ENCODE assay signal across 19 cellular contexts in the genomic region with DNA sequence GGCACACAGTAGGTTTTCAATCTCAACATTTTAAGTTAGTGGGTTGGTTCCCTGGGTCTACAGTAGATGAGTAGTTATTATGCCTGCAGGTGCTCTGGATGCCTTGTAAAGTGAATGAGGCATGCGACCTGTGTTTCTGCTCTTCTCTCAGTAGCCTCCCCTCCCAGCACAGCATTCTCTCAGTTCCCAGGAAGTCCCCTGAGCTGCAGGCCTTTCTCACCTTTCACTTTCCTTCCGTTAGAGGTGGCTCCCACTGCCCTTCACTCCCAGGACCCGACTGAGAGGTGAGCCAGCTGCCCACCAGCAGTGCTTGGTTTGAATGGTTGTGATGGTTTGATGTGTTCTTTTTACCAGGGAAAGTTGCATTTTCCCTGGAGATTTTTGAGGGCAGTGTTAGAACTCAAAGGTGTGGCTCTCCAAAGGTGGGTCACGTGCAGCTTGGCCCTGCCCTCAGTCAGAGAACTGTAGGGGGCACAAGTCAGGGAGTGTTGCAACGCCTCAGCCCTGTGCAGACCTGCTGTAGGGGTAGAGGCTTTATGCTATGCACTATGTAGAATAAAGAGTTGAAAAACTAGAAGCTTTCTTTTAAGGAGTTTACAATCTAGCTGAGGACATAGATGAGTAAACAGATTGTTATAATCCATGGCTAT.
A peak's percentile ranks its signal among the peaks of the same experiment; 100 is the strongest.
DNase-seq lines count a peak whose midpoint lies in the region; ATAC-seq, FAIRE-seq and TF ChIP-seq lines count a peak whose summit lies in the region.
"Had no signal": no experiment of that assay in that cellular context is flagged by ENCODE, and none has a peak within 500 bp of the region (broad histone marks: within the 10 kb centered on the region; RNA-seq: fewer than 3 reads in every experiment).

No MANE protein-coding gene starts in this region.

- intact Hi-C loops in GM12878 (cut with micrococcal nuclease; ENCODE audit: unreplicated experiment): no loop called here
- intact Hi-C loops in mucosa of descending colon (cut with DNase I, micrococcal nuclease): no loop called here

- TF ChIP-seq CTCF in GM12878 (IDR thresholded peaks at IDR 0.05 in 2 of 3, conservative IDR thresholded peaks at IDR 0.05 in 1 of 3; ENCODE audit: control insufficient read depth in 2 of 3, extremely low read depth in 1 of 3, insufficient read depth in 1 of 3, low read depth in 3 of 3, low read length in 3 of 3): no peak
- TF ChIP-seq CTCF in H1 (IDR thresholded peaks at IDR 0.05; ENCODE audit: control extremely low read depth in 1 of 3, insufficient read depth in 1 of 3, low read depth in 1 of 3, low read length in 3 of 3): no peak
- no peak for TF ChIP-seq CTCF in mucosa of descending colon (IDR thresholded peaks at IDR 0.05)

- H3K9ac ChIP-seq in GM12878 (ENCODE audit: control insufficient read depth, insufficient read depth, low read length): no peak overlapping the region
- H3K9ac ChIP-seq in H1 (replicated peaks in 1 of 4; ENCODE audit: extremely low read depth in 1 of 4, low read depth in 3 of 4, low read length in 3 of 4): no peak overlapping the region

- no peak for TF ChIP-seq EP300 in GM12878 (IDR thresholded peaks at IDR 0.05; ENCODE audit: borderline replicate concordance in 1 of 2, control insufficient read depth in 1 of 2, low read depth in 2 of 2, low read length in 2 of 2)
- no peak for TF ChIP-seq EP300 in H1 (IDR thresholded peaks at IDR 0.05; ENCODE audit: borderline replicate concordance in 1 of 2, low read depth in 2 of 2, low read length in 2 of 2)

- no TSS peak for BruUV-seq in GM12878 (replicated peaks; lab: Mats Ljungman, UMichigan)

- H3K36me3 ChIP-seq in GM12878 (ENCODE audit: control insufficient read depth in 2 of 2, insufficient read depth in 2 of 2, low read length in 1 of 2): no peaks in the 10 kb centered on the region
- no peaks in the 10 kb centered on the region for H3K36me3 ChIP-seq in H1 (ENCODE audit: control insufficient read depth in 2 of 4, insufficient read depth in 4 of 4, low read length in 3 of 4)
- no peaks in the 10 kb centered on the region for H3K36me3 ChIP-seq in mucosa of descending colon (ENCODE audit: low read depth)
- H3K36me3 ChIP-seq: HAP-1 had no signal

- 0 out of 3 replicates have a peak, but pooled peaks have one; percentile 13 for ATAC-seq in GM12878
- ATAC-seq in mucosa of descending colon: peak; percentile 67
- ATAC-seq in HG03521 (IDR thresholded peaks at IDR 0.05; ENCODE audit: unreplicated experiment): no peak
- no peak for ATAC-seq in GM21447 (IDR thresholded peaks at IDR 0.05; ENCODE audit: unreplicated experiment)
- ATAC-seq in HG03280 (IDR thresholded peaks at IDR 0.05; ENCODE audit: unreplicated experiment): no peak
- ATAC-seq: HepG2 had no signal

- CTCF ChIA-PET in GM12878 (lab: Yijun Ruan, JAX) (interaction anchor here (1.0 to 1.8 kb wide), 4 partner anchors 22 to 146 kb away, joined by 3 to 9 read pairs (median 4); no protein-coding TSS in a partner anchor), H1 (lab: Charles Lee; ENCODE audit: partially characterized antibody) (interaction anchor here (0.6 to 1.6 kb wide), 6 partner anchors 9 to 161 kb away, joined by 3 to 4 read pairs (median 4); no protein-coding TSS in a partner anchor)

- WGBS in GM12878 (ENCODE audit: insufficient coverage, insufficient replicate concordance, low lambda C conversion rate, missing lambda C conversion rate): 16% methylated on average over 5 of the region's 5 CpGs
- 69% methylated on average over 5 of the region's 5 CpGs; no CpG with 5 or more reads in 1 of the 2 experiments for WGBS in H1 (ENCODE audit: extremely low coverage in 1 of 2, insufficient coverage in 1 of 2, insufficient read length in 1 of 2, insufficient replicate concordance in 2 of 2, low coverage in 1 of 2, low lambda C conversion rate in 2 of 2, missing lambda C conversion rate in 1 of 2), 2 experiments

- no peak overlapping the region for H3K23ac ChIP-seq in H1 (ENCODE audit: insufficient read length)

- no peak overlapping the region for H4K5ac ChIP-seq in H1 (ENCODE audit: insufficient read length, low read depth, low read length)

- DNase-seq in GM12878 (ENCODE audit: low read depth, low spot score) (no peak), H1 (ENCODE audit: low read depth in 1 of 2, low spot score in 2 of 2) (no peak), mucosa of descending colon (peak in 2 of 3 donors; percentile 15 to 32), NCI-H146 treated with DMSO at 0.1 percent for 48 hours (lab: John Stamatoyannopoulos, UW; ENCODE audit: unreplicated experiment) (no peak)
- DNase-seq: AML-193; Caco-2; CD4-positive, alpha-beta T cell; KBM-7 had no signal

- RAD21 ChIA-PET in GM12878 (lab: Charles Lee; ENCODE audit: unreplicated experiment): interaction anchor here (1.2 to 1.4 kb wide), 3 partner anchors 61 to 146 kb away, joined by 3 to 4 read pairs (median 3); no protein-coding TSS in a partner anchor

- no peaks in the 10 kb centered on the region for H3K9me3 ChIP-seq in GM12878 (replicated peaks; ENCODE audit: control insufficient read depth, insufficient read depth, low read length)
- H3K9me3 ChIP-seq in H1 (ENCODE audit: insufficient read depth in 2 of 2, low read depth in 1 of 2, low read length in 1 of 2): no peaks in the 10 kb centered on the region
- H3K9me3 ChIP-seq in mucosa of descending colon: no peaks in the 10 kb centered on the region
- H3K9me3 ChIP-seq: Caco-2, HAP-1 had no signal

- in situ Hi-C loops in GM12878 (cut with MboI): no loop called here

- POLR2A ChIA-PET in GM12878 (lab: Charles Lee) (no interaction called here), H1 (lab: Charles Lee; ENCODE audit: partially characterized antibody) (no interaction called here)

- no peak overlapping the region for H2BK120ac ChIP-seq in H1 (replicated peaks; ENCODE audit: low read depth, low read length)

- no peak overlapping the region for H4K91ac ChIP-seq in H1 (replicated peaks; ENCODE audit: insufficient read length, low read length)

- H3K14ac ChIP-seq in H1 (ENCODE audit: insufficient read length): no peak overlapping the region

- FAIRE-seq in GM12878 (lab: Jason Lieb, UNC) (no peak), H1 (lab: Jason Lieb, UNC) (no peak)
- FAIRE-seq: A204.1, D721Med, G401.6, GM12892, GM18507, HepG2 had no signal

- H3K79me2 ChIP-seq in GM12878 (ENCODE audit: control insufficient read depth, insufficient read depth, low read length) (no peaks in the 10 kb centered on the region), H1 (ENCODE audit: control insufficient read depth in 1 of 2, insufficient read depth in 2 of 2, low read length in 2 of 2) (no peaks in the 10 kb centered on the region)

- H3K4me2 ChIP-seq in GM12878 (ENCODE audit: control insufficient read depth, insufficient read depth) (no peak overlapping the region), H1 (ENCODE audit: insufficient read depth in 1 of 2, low read depth in 2 of 2, low read length in 2 of 2) (no peak overlapping the region)

- H2AFZ ChIP-seq in GM12878 (ENCODE audit: control insufficient read depth, low read depth, low read length) (no peak overlapping the region), H1 (ENCODE audit: low read length) (peak overlapping the region; percentile 35; the same call in 1 of the 2 replicates)

- TF ChIP-seq RAD21 in GM12878 (IDR thresholded peaks at IDR 0.05; ENCODE audit: insufficient read depth, low read depth, low read length) (no peak), H1 (IDR thresholded peaks at IDR 0.05 in 1 of 2, conservative IDR thresholded peaks at IDR 0.05 in 1 of 2; ENCODE audit: low read depth in 2 of 2, low read length in 2 of 2) (no peak)

- H3K23me2 ChIP-seq in H1 (ENCODE audit: low read depth, low read length): no peaks in the 10 kb centered on the region

- 0 out of 2 replicates have a peak overlapping the region, but pooled peaks have one; percentile 21 for H2BK20ac ChIP-seq in H1 (ENCODE audit: low read length)

- H3K4ac ChIP-seq in H1 (replicated peaks; ENCODE audit: insufficient read length, low read depth, low read length): no peak overlapping the region

- H3K56ac ChIP-seq in H1 (replicated peaks; ENCODE audit: insufficient read length, low read depth, low read length): no peak overlapping the region

- no peaks in the 10 kb centered on the region for H3K79me1 ChIP-seq in H1 (ENCODE audit: low read depth, low read length)

- H3K4me1 ChIP-seq in GM12878 (ENCODE audit: control insufficient read depth, insufficient read depth, low read length) (peaks cover 6% of the 10 kb centered on the region; the same call in 1 of the 2 replicates), H1 (replicated peaks in 1 of 4; ENCODE audit: control insufficient read depth in 3 of 4, insufficient read depth in 4 of 4, low read length in 3 of 4) (peaks cover 0 to 7% (median 5%) of the 10 kb centered on the region in 4 experiments; a peak in 3 of 7 replicates), mucosa of descending colon (ENCODE audit: low read depth) (peaks cover 3% of the 10 kb centered on the region)
- H3K4me1 ChIP-seq: Caco-2 had no signal

- SMC1A ChIA-PET in GM12878 (lab: Charles Lee; ENCODE audit: uncharacterized antibody, unreplicated experiment): interaction anchor here (0.6 to 1.7 kb wide), 9 partner anchors 9 to 147 kb away, joined by 3 to 6 read pairs (median 3); no protein-coding TSS in a partner anchor

- H3K27ac ChIP-seq in GM12878 (ENCODE audit: control insufficient read depth, insufficient read depth) (no peak overlapping the region), H1 (ENCODE audit: low read depth, low read length) (no peak overlapping the region)
- H3K27ac ChIP-seq: C4-2B had no signal

- no peak overlapping the region for H2BK15ac ChIP-seq in H1 (ENCODE audit: low read length)

- H2AK5ac ChIP-seq in H1 (ENCODE audit: low read depth, low read length): no peak overlapping the region

- H2BK5ac ChIP-seq in H1 (ENCODE audit: low read depth, low read length): no peak overlapping the region

- peaks cover 0 to 3% of the 10 kb centered on the region in 2 experiments; a peak in 1 of 4 replicates for H3K27me3 ChIP-seq in GM12878 (replicated peaks in 1 of 2; ENCODE audit: control insufficient read depth in 2 of 2, insufficient read depth in 2 of 2, low read length in 1 of 2)
- H3K27me3 ChIP-seq in H1 (replicated peaks in 1 of 4; ENCODE audit: control insufficient read depth in 3 of 4, extremely low read depth in 1 of 4, insufficient read depth in 3 of 4, low read length in 3 of 4): no peaks in the 10 kb centered on the region; a peak in 3 of 7 replicates

- H2BK12ac ChIP-seq in H1 (ENCODE audit: low read depth, low read length): 0 out of 2 replicates have a peak overlapping the region, but pooled peaks have one; percentile 43

- H4K8ac ChIP-seq in H1 (ENCODE audit: extremely low read depth, insufficient read depth, low read length): no peak overlapping the region

- TF ChIP-seq POLR2A in GM12878 (IDR thresholded peaks at IDR 0.05; ENCODE audit: low read depth, low read length): no peak
- TF ChIP-seq POLR2A in H1 (IDR thresholded peaks at IDR 0.05; ENCODE audit: control extremely low read depth in 1 of 2, low read depth in 2 of 2, low read length in 2 of 2): no peak

- H3K18ac ChIP-seq in H1 (ENCODE audit: extremely low read depth, low read length): no peak overlapping the region

- H3K4me3 ChIP-seq in GM12878 (no peak overlapping the region), H1 (ENCODE audit: extremely low read depth in 1 of 4, insufficient read depth in 2 of 4, low read depth in 3 of 4, low read length in 4 of 4) (no peak overlapping the region), mucosa of descending colon (no peak overlapping the region)
- H3K4me3 ChIP-seq: HAP-1 had no signal

- H4K20me1 ChIP-seq in GM12878 (ENCODE audit: control insufficient read depth, insufficient read depth) (no peaks in the 10 kb centered on the region), H1 (replicated peaks in 1 of 2; ENCODE audit: control insufficient read depth in 1 of 2, insufficient read depth in 2 of 2, low read length in 2 of 2) (no peaks in the 10 kb centered on the region)

Comparison
In these comparisons a context has a peak if more than half of its experiments do, and no peak if none do; other contexts are left out.
1. ATAC-seq: peak in GM12878 (single experiment) and mucosa of descending colon (single experiment); none in HG03521 (single experiment), GM21447 (single experiment) and HG03280 (single experiment).
2. DNase-seq: peak in mucosa of descending colon (2 of 3); none in GM12878 (single experiment), H1 (0 of 2) and NCI-H146 treated with DMSO at 0.1 percent for 48 hours (single experiment).